In genomic region chr6:32118782-32119628, GRCh38 we compare ENCODE assay signal across 1 cellular context.
TF ChIP-seq lines count a peak whose summit lies in the region.

No MANE protein-coding gene starts in this region.

TF ChIP-seq in K562, 482 proteins besides CTCF, POLR2A, EP300 and RAD21 (continued from another document and continues in another):
- no peak for TF ChIP-seq CUX1 (CRISPR knock-in tag; IDR thresholded peaks at IDR 0.05)
- TF ChIP-seq MED1 (CRISPR knock-in tag; IDR thresholded peaks at IDR 0.05; ENCODE audit: borderline replicate concordance) = no peak
- no peak for TF ChIP-seq GABPB2 (CRISPR knock-in tag; conservative IDR thresholded peaks at IDR 0.05)
- no peak for TF ChIP-seq PTRF (tag; IDR thresholded peaks at IDR 0.05)
- TF ChIP-seq ZNF717 (CRISPR knock-in tag; IDR thresholded peaks at IDR 0.05) = no peak
- no peak for TF ChIP-seq NFE2 (IDR thresholded peaks at IDR 0.05; ENCODE audit: low read depth)
- no peak for TF ChIP-seq ZNF398 (CRISPR knock-in tag; IDR thresholded peaks at IDR 0.05)
- peak in 1 of 2 experiments; percentile 45; a peak in 1 of 4 replicates for TF ChIP-seq MNT (conservative IDR thresholded peaks at IDR 0.05)
- no peak for TF ChIP-seq ZNF280A (IDR thresholded peaks at IDR 0.05; ENCODE audit: low read depth, partially characterized antibody)
- no peak for TF ChIP-seq ZBTB5 (IDR thresholded peaks at IDR 0.05)
- no peak for TF ChIP-seq POLR3G (IDR thresholded peaks at IDR 0.05; ENCODE audit: extremely low read depth, insufficient read length, insufficient replicate concordance)
- TF ChIP-seq ARID2 (IDR thresholded peaks at IDR 0.05) = peak; percentile 72; the same call in 1 of the 2 replicates
- no peak for TF ChIP-seq PRPF4 (IDR thresholded peaks at IDR 0.05; ENCODE audit: insufficient read depth, low read depth, low read length, poor library complexity, severe bottlenecking)
- no peak; a peak in 1 of 4 replicates for TF ChIP-seq UBTF (IDR thresholded peaks at IDR 0.05; ENCODE audit: borderline replicate concordance in 1 of 2, low read depth in 2 of 2, low read length in 2 of 2)
- no peak for TF ChIP-seq GATA2 (CRISPR knock-in tag; IDR thresholded peaks at IDR 0.05)
- 0 out of 2 replicates have a peak, but pooled peaks have one; percentile 60 for TF ChIP-seq STAT6 (CRISPR knock-in tag; IDR thresholded peaks at IDR 0.05)
- TF ChIP-seq RCOR1 (IDR thresholded peaks at IDR 0.05; ENCODE audit: borderline replicate concordance in 1 of 2, low read depth in 2 of 2, low read length in 2 of 2) = peak in 1 of 2 experiments; percentile 38; a peak in 1 of 4 replicates
- no peak for TF ChIP-seq RUNX1 (IDR thresholded peaks at IDR 0.05; ENCODE audit: low read depth)
- no peak for TF ChIP-seq ATF2 (CRISPR knock-in tag; IDR thresholded peaks at IDR 0.05)
- no peak for TF ChIP-seq SRSF7 (optimal IDR thresholded peaks at IDR 0.05; ENCODE audit: low read depth, low read length)
- peak; percentile 45; the same call in 1 of the 2 replicates for TF ChIP-seq ILF3 (IDR thresholded peaks at IDR 0.05; ENCODE audit: borderline replicate concordance)
- no peak for TF ChIP-seq ZNF699 (CRISPR knock-in tag; IDR thresholded peaks at IDR 0.05; ENCODE audit: insufficient replicate concordance)
- no peak for TF ChIP-seq ZSCAN32 (CRISPR knock-in tag; IDR thresholded peaks at IDR 0.05)
- TF ChIP-seq ZFX (CRISPR knock-in tag; IDR thresholded peaks at IDR 0.05) = no peak
- TF ChIP-seq ERF (CRISPR knock-in tag; IDR thresholded peaks at IDR 0.05) = no peak
- no peak for TF ChIP-seq CHCHD3 (CRISPR knock-in tag; IDR thresholded peaks at IDR 0.05)
- TF ChIP-seq ZNF121 (CRISPR knock-in tag; conservative IDR thresholded peaks at IDR 0.05) = no peak
- no peak for TF ChIP-seq ZBTB8A (IDR thresholded peaks at IDR 0.05; ENCODE audit: partially characterized antibody)
- no peak for TF ChIP-seq PCBP2 (IDR thresholded peaks at IDR 0.05; ENCODE audit: low read depth, low read length, poor library complexity, severe bottlenecking)
- no peak for TF ChIP-seq ZNF224 (CRISPR knock-in tag; IDR thresholded peaks at IDR 0.05)
- TF ChIP-seq SMAD1 (IDR thresholded peaks at IDR 0.05; ENCODE audit: low read depth, low read length, partially characterized antibody) = no peak
- no peak for TF ChIP-seq KLF6 (CRISPR knock-in tag; IDR thresholded peaks at IDR 0.05; ENCODE audit: borderline replicate concordance)
- no peak for TF ChIP-seq SNIP1 (IDR thresholded peaks at IDR 0.05; ENCODE audit: low read depth)
- TF ChIP-seq GTF2B (IDR thresholded peaks at IDR 0.05; ENCODE audit: extremely low read depth, insufficient read length) = no peak
- TF ChIP-seq HDAC6 (IDR thresholded peaks at IDR 0.05; ENCODE audit: low read depth, low read length) = no peak
- no peak for TF ChIP-seq ZBTB2 (IDR thresholded peaks at IDR 0.05)
- no peak; the same call in 1 of the 2 replicates for TF ChIP-seq L3MBTL2 (IDR thresholded peaks at IDR 0.05)
- no peak for TF ChIP-seq ZZZ3 (IDR thresholded peaks at IDR 0.05)
- no peak for TF ChIP-seq PTTG1 (tag; IDR thresholded peaks at IDR 0.05; ENCODE audit: low read depth)
